In the genomic region with DNA sequence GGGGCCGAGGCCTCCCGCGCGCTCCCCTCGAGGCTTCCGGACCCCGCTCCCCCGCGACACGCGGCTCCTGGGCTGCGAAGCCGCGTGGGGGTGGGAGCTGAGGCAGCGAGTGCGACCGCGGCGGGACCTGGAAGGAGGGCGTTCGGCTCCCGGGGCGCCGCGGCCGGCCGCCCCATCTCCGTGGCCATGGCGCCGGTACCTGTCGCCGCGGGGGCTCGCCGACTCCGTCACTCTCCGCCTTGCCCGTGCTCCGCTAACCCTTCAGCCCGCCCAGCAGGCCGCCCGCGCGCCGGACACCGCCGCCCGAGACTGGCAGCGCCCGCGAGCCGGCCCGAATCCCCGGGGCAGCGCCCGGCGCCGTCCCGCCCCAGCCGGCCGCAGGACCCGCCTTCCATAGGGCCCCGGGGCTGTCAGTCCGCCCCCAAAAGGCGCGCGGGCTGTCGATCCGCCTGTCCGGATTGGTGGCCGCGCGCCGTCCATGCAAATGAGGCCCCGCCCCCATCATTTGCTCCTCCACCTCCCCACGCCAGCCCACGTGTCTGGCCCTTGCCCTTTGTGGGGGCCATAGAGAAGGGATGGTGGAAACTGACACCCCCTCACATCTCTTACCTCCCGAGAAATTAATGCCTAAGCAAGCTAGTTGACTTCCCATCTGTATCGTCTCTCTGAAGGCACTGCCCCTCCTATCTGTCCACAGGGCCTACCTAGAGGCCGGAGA, we compare ENCODE assay signal across 8 cellular contexts. TPM values are rescaled to one million over a fixed set of nuclear protein-coding genes. Genes with fewer than 3 reads are reported as not detected.
DNase-seq lines count a peak whose midpoint lies in the region; ATAC-seq and TF ChIP-seq lines count a peak whose summit lies in the region.

A gene (minus strand): TSS at position 311 of the 718 bp plus-strand sequence. CDS start 46,091 bp downstream, outside the sequence.

- ATAC-seq in GM19452 (IDR thresholded peaks at IDR 0.05; ENCODE audit: unreplicated experiment): peak; percentile 84

- DNase-seq in CMK (ENCODE audit: low read depth): peak; percentile 75
- peak; percentile 79 to 93 for DNase-seq in HL-60 (ENCODE audit: low read depth in 1 of 2, low spot score in 1 of 2)
- peak; percentile 81 for DNase-seq in OCI-M2 (lab: John Stamatoyannopoulos, UW; ENCODE audit: unreplicated experiment)
- DNase-seq in activated T-cell treated with anti-CD3 and anti-CD28 coated beads, Interleukin-2, amount 50 U/mL, for 48 hours: peak; percentile 93 to 94
- DNase-seq in esophagus muscularis mucosa (ENCODE audit: extremely low spot score): peak; percentile 98
- DNase-seq in myocyte (ENCODE audit: low read depth): peak; percentile 95
- DNase-seq in stimulated activated CD8-positive, alpha-beta memory T cell treated with anti-CD3 and anti-CD28 coated beads, Interleukin-7, amount 100 ng/mL, for 48 hours (ENCODE audit: extremely low read depth in 1 of 2, low read depth in 1 of 2): peak; percentile 83 to 92

- peak within 1 kb of the TSS; percentile 52 for H3K27ac ChIP-seq in HL-60 (replicated peaks)
- H3K27ac ChIP-seq in esophagus muscularis mucosa (replicated peaks in 1 of 4): peak within 1 kb of the TSS; percentile 99 to 100 (median 99)

- WGBS in esophagus muscularis mucosa: 3% methylated on average over 23 of the region's 80 CpGs

- H3K4me3 ChIP-seq in HL-60 (replicated peaks; ENCODE audit: insufficient read depth, low read length): peak within 1 kb of the TSS; percentile 78
- peak within 1 kb of the TSS; percentile 87 to 98 (median 93) for H3K4me3 ChIP-seq in esophagus muscularis mucosa

- peak; percentile 89 for TF ChIP-seq POLR2A in esophagus muscularis mucosa (IDR thresholded peaks at IDR 0.05; ENCODE audit: low read depth)

- peaks cover 31 to 58% (median 49%) of the 10 kb centered on the region in 4 donors for H3K4me1 ChIP-seq in esophagus muscularis mucosa

- no peak for TF ChIP-seq EP300 in esophagus muscularis mucosa (IDR thresholded peaks at IDR 0.05)

- H3K27me3 ChIP-seq in HL-60 (ENCODE audit: insufficient read depth, poor library complexity, severe bottlenecking) (no peaks in the 10 kb centered on the region), esophagus muscularis mucosa (no peaks in the 10 kb centered on the region)

- no peaks in the 10 kb centered on the region for H3K9me3 ChIP-seq in esophagus muscularis mucosa

- intact Hi-C loops in esophagus muscularis mucosa (cut with DNase I): loop anchor here (1.0 kb wide), 1 partner anchor 39 kb away; no protein-coding TSS in a partner anchor

- H3K36me3 ChIP-seq in esophagus muscularis mucosa: peaks cover 5 to 13% (median 9%) of the 10 kb centered on the region in 4 donors

- TF ChIP-seq CTCF in HL-60 (IDR thresholded peaks at IDR 0.05; ENCODE audit: insufficient read depth, low read length): no peak
- TF ChIP-seq CTCF in esophagus muscularis mucosa (IDR thresholded peaks at IDR 0.05): no peak

RNA-seq across cellular contexts. Expression of the gene that starts here (rescaled TPM):
- 100 to 1,000 TPM; 477 to 689 (median 593) TPM for total RNA-seq in esophagus muscularis mucosa
- total RNA-seq in myocyte: 10.3 and 13.4 TPM in 2 replicates
- 11.7 TPM for polyA plus RNA-seq in myocyte (2012)

Comparison
In these comparisons a context has a peak if more than half of its experiments do, and no peak if none do; other contexts are left out.
1. Peak in every context shown above with its lines: DNase-seq, ATAC-seq, H3K4me3 ChIP-seq and H3K27ac ChIP-seq.
2. RNA of the gene that starts here (total RNA-seq): 477 to 689 TPM in esophagus muscularis mucosa; 10.3 to 13.4 TPM in myocyte; every median in the first group is over 10 times any median in the second.